ENCODE assay signal across 20 cellular contexts in genomic region chr1:210123383-210123782, GRCh38.
"Had no signal": no experiment of that assay in that cellular context is flagged by ENCODE, and none has a peak within 500 bp of the region (broad histone marks: within the 10 kb centered on the region; RNA-seq: fewer than 3 reads in every experiment).

No MANE protein-coding gene starts in this region.

- H3K27ac ChIP-seq: ascending aorta, epithelial cell of prostate, gastroesophageal sphincter, lower lobe of right lung, tibial nerve, uterus had no signal

- H3K9me3 Mint-ChIP-seq: activated CD8-positive, alpha-beta T cell treated with anti-CD3 and anti-CD28 coated beads for 36 hours; effector memory CD8-positive, alpha-beta T cell; mesothelial cell of epicardium had no signal

- H3K27ac Mint-ChIP-seq: activated CD8-positive, alpha-beta T cell treated with anti-CD3 and anti-CD28 coated beads for 36 hours; effector memory CD8-positive, alpha-beta T cell; nephron progenitor cell; WTC11 had no signal

- H3K4me1 Mint-ChIP-seq: nephron progenitor cell had no signal

- H3K36me3 Mint-ChIP-seq: mesothelial cell of epicardium, WTC11 had no signal

- H3K4me1 ChIP-seq: ascending aorta, gastroesophageal sphincter, lower lobe of right lung, tibial nerve, uterus had no signal

- H3K4me3 Mint-ChIP-seq: activated CD8-positive, alpha-beta T cell treated with anti-CD3 and anti-CD28 coated beads for 36 hours; effector memory CD8-positive, alpha-beta T cell; mesothelial cell of epicardium; nephron progenitor cell; WTC11 had no signal

- H3K27me3 Mint-ChIP-seq: activated CD8-positive, alpha-beta T cell treated with anti-CD3 and anti-CD28 coated beads for 36 hours had no signal

- H3K27me3 ChIP-seq: ascending aorta, gastroesophageal sphincter, tibial nerve, uterus had no signal

- H3K9me3 ChIP-seq: ascending aorta, gastroesophageal sphincter, lower lobe of right lung, tibial nerve, uterus had no signal

- ATAC-seq: activated CD8-positive, alpha-beta T cell treated with anti-CD3 and anti-CD28 coated beads for 36 hours; effector memory CD8-positive, alpha-beta T cell; gastroesophageal sphincter; left colon; lower lobe of right lung; WTC11 had no signal

- H3K36me3 ChIP-seq: ascending aorta, gastroesophageal sphincter, lower lobe of right lung, tibial nerve, uterus had no signal

- H3K4me3 ChIP-seq: ascending aorta, gastroesophageal sphincter, lower lobe of right lung, tibial nerve, uterus had no signal

- DNase-seq: activated CD4-positive, alpha-beta T cell treated with anti-CD3 and anti-CD28 coated beads for 4 hours; activated CD8-positive, alpha-beta T cell treated with anti-CD3 and anti-CD28 coated beads for 36 hours; activated gamma-delta T cell treated with Interleukin-2 at 50 U/mL for 16 hours; activated T-cell treated with anti-CD3 and anti-CD28 coated beads, Interleukin-2, amount 50 U/mL, for 48 hours; dermis blood vessel endothelial cell; effector memory CD8-positive, alpha-beta T cell; left colon; lower lobe of right lung; nephron progenitor cell; occipital lobe; stimulated activated CD4-positive, alpha-beta T cell treated with anti-CD3 and anti-CD28 coated beads, Interleukin-15, amount 100 ng/mL, for 24 hours; stimulated activated CD4-positive, alpha-beta T cell treated with anti-CD3 and anti-CD28 coated beads, Interleukin-4, amount 100 ng/mL, for 1 hour; stimulated activated naive CD4-positive, alpha-beta T cell; uterus had no signal
